ENCODE assay signal across 18 cellular contexts in genomic region chr7:54837167-54837566, GRCh38.
DNase-seq lines count a peak whose midpoint lies in the region; ATAC-seq, FAIRE-seq and TF ChIP-seq lines count a peak whose summit lies in the region.
"Had no signal": no experiment of that assay in that cellular context is flagged by ENCODE, and none has a peak within 500 bp of the region (broad histone marks: within the 10 kb centered on the region; RNA-seq: fewer than 3 reads in every experiment).

No MANE protein-coding gene starts in this region.

- 2% methylated on average over 6 of the region's 7 CpGs for WGBS in K562 (ENCODE audit: insufficient coverage, low coverage, missing lambda C conversion rate)

- H4K20me1 ChIP-seq in K562 (replicated peaks; ENCODE audit: control insufficient read depth, insufficient read depth, low read length) = no peaks in the 10 kb centered on the region

- FAIRE-seq in K562 (lab: Jason Lieb, UNC) (no peak), HTR-8/SVneo (lab: Jason Lieb, UNC) (no peak)
- FAIRE-seq: H1 had no signal

- no peak overlapping the region for H3K27ac ChIP-seq in K562 (ENCODE audit: extremely low read depth, low read depth, low read length)

- peaks cover 0 to 43% of the 10 kb centered on the region in 2 experiments; a peak in 2 of 5 replicates for H3K27me3 ChIP-seq in K562 (ENCODE audit: control insufficient read depth in 2 of 2, insufficient read depth in 2 of 2, low read length in 2 of 2)

- ATAC-seq in K562 (no peak), left ventricle myocardium superior (peak; percentile 76), HG03521 (IDR thresholded peaks at IDR 0.05; ENCODE audit: unreplicated experiment) (no peak)
- ATAC-seq: left lobe of liver had no signal

- H2AFZ ChIP-seq in K562 (ENCODE audit: low read depth, low read length) = no peak overlapping the region

- in situ Hi-C loops in K562 (cut with MboI) = no loop called here

- DNase-seq in AG10803 (ENCODE audit: low read depth) (peak; percentile 18), K562 (ENCODE audit: extremely low read depth in 1 of 4, low spot score in 3 of 4) (no peak), left ventricle myocardium superior (no peak), stromal cell of bone marrow (ENCODE audit: low read depth) (peak; percentile 84), cortex of kidney (lab: John Stamatoyannopoulos, UW) (no peak), HTR-8/SVneo (ENCODE audit: insufficient read length, low spot score) (no peak), COLO829 (ENCODE audit: low spot score) (no peak)
- DNase-seq: activated CD4-positive, alpha-beta T cell treated with anti-CD3 and anti-CD28 coated beads, Interleukin-2, amount 10 ng/mL, durations not matched to agents 7 days and 5 days; activated CD8-positive, alpha-beta memory T cell treated with anti-CD3 and anti-CD28 coated beads, Interleukin-2, amount 50 U/mL, for 48 hours; activated effector memory CD4-positive, alpha-beta T cell treated with anti-CD3 and anti-CD28 coated beads, Interleukin-2, amount 50 U/mL, for 16 hours; CD4-positive, alpha-beta memory T cell; IMR-90; MM.1S; NCI-H2029 treated with DMSO at 0.1 percent for 48 hours; NCI-H510A had no signal

- H3K4me2 ChIP-seq in K562 (ENCODE audit: insufficient read depth, low read length) = no peak overlapping the region

- no peak for TF ChIP-seq RAD21 in K562 (CRISPR knock-in tag; conservative IDR thresholded peaks at IDR 0.05 in 1 of 2, IDR thresholded peaks at IDR 0.05 in 1 of 2)

- no peak for TF ChIP-seq EP300 in K562 (IDR thresholded peaks at IDR 0.05; ENCODE audit: low read length)

- no peak for TF ChIP-seq CTCF in AG10803 (conservative IDR thresholded peaks at IDR 0.05; ENCODE audit: low read length)
- no peak for TF ChIP-seq CTCF in K562 (IDR thresholded peaks at IDR 0.05 in 2 of 3, conservative IDR thresholded peaks at IDR 0.05 in 1 of 3; ENCODE audit: insufficient read depth in 2 of 3, low read depth in 1 of 3, low read length in 3 of 3)

- CTCF ChIA-PET in K562 (lab: Yijun Ruan, JAX; ENCODE audit: low intra/inter-chr PET ratio) = interaction anchor here (0.7 kb wide), 1 partner anchor 63 kb away, joined by 3 read pairs; no protein-coding TSS in a partner anchor

- no peak overlapping the region for H3K9ac ChIP-seq in K562 (ENCODE audit: insufficient read depth in 1 of 2, low read depth in 2 of 2, low read length in 2 of 2)

- BruUV-seq in K562 (replicated peaks; lab: Mats Ljungman, UMichigan) = no TSS peak

- no peak for TF ChIP-seq POLR2A in K562 (conservative IDR thresholded peaks at IDR 0.05)

- H3K4me3 ChIP-seq in AG10803 (ENCODE audit: low read length) (no peak overlapping the region), K562 (no peak overlapping the region)

- H3K9me3 ChIP-seq in K562 (replicated peaks; ENCODE audit: control insufficient read depth, insufficient read depth, low read depth, low read length) = no peaks in the 10 kb centered on the region

- H3K4me1 ChIP-seq in K562 (replicated peaks in 1 of 2; ENCODE audit: control insufficient read depth in 2 of 2, insufficient read depth in 2 of 2, low read length in 2 of 2) = peaks cover 0 to 9% of the 10 kb centered on the region in 2 experiments; a peak in 2 of 5 replicates

- no peaks in the 10 kb centered on the region for H3K36me3 ChIP-seq in K562 (ENCODE audit: control insufficient read depth, insufficient read depth, low read length)

- no peaks in the 10 kb centered on the region for H3K9me1 ChIP-seq in K562 (ENCODE audit: control insufficient read depth, insufficient read depth, low read length)

- intact Hi-C loops in K562 (cut with micrococcal nuclease) = no loop called here
- intact Hi-C loops in left ventricle myocardium superior (cut with micrococcal nuclease) = no loop called here

- POLR2A ChIA-PET in K562 (lab: Yijun Ruan, JAX) = no interaction called here

- H3K79me2 ChIP-seq in K562 (ENCODE audit: control insufficient read depth, insufficient read depth, low read length) = no peaks in the 10 kb centered on the region

TF ChIP-seq in K562, 482 proteins besides CTCF, POLR2A, EP300 and RAD21:
- TF ChIP-seq TAF9B (IDR thresholded peaks at IDR 0.05; ENCODE audit: partially characterized antibody) (no peak), YBX1 (IDR thresholded peaks at IDR 0.05) (no peak)
- TF ChIP-seq, protein P1, sequence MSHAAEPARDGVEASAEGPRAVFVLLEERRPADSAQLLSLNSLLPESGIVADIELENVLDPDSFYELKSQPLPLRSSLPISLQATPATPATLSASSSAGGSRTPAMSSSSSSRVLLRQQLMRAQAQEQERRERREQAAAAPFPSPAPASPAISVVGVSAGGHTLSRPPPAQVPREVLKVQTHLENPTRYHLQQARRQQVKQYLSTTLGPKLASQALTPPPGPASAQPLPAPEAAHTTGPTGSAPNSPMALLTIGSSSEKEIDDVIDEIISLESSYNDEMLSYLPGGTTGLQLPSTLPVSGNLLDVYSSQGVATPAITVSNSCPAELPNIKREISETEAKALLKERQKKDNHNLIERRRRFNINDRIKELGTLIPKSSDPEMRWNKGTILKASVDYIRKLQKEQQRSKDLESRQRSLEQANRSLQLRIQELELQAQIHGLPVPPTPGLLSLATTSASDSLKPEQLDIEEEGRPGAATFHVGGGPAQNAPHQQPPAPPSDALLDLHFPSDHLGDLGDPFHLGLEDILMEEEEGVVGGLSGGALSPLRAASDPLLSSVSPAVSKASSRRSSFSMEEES (CRISPR knock-in tag; IDR thresholded peaks at IDR 0.05) = peak; percentile 72
TF ChIP-seq in K562: peak in this region for 1.

Comparison
In these comparisons a context has a peak if more than half of its experiments do, and no peak if none do; other contexts are left out.
1. DNase-seq: peak in AG10803 (single experiment) and stromal cell of bone marrow (single experiment); none in K562 (0 of 4), left ventricle myocardium superior (single experiment), cortex of kidney (single experiment), HTR-8/SVneo (single experiment) and COLO829 (single experiment).